8 cellular contexts compared by ENCODE assay signal in the genomic region with DNA sequence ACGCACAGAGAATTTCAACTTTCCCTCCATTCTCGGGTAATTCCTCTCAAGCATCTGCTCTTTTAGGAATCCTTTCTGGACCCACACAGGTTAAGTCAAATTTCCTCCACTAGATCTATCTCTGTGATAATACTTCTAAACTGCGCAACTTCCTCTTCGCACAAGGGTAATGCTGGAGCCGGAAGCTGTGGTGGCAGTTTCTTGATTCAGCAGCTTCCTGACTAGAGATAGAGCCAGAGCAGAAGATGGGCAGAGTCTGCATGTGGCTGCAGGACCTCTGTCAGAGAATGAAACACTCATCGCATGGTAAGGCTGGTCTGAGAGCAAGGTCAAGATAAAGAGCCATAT. TPM values are rescaled to one million over a fixed set of nuclear protein-coding genes. Genes with fewer than 3 reads are reported as not detected.
DNase-seq lines count a peak whose midpoint lies in the region; ATAC-seq and TF ChIP-seq lines count a peak whose summit lies in the region.

No MANE protein-coding gene starts in this region.

- peak overlapping the region; percentile 84 for H3K4me3 ChIP-seq in CD8-positive, alpha-beta memory T cell (ENCODE audit: low read length)
- H3K4me3 ChIP-seq in lower leg skin (ENCODE audit: low read depth, poor library complexity, severe bottlenecking), result no peak overlapping the region
- H3K4me3 ChIP-seq in endodermal cell (ENCODE audit: low read length), result no peak overlapping the region

- no peaks in the 10 kb centered on the region for H3K27me3 Mint-ChIP-seq in CD8-positive, alpha-beta memory T cell
- H3K27me3 Mint-ChIP-seq in endodermal cell (ENCODE audit: insufficient read depth), result no peaks in the 10 kb centered on the region

- DNase-seq in CD8-positive, alpha-beta memory T cell, result peak; percentile 70 to 89 (median 87)
- DNase-seq in Kasumi-1 (lab: John Stamatoyannopoulos, UW) (peak; percentile 99), lower leg skin (ENCODE audit: low spot score in 2 of 2) (peak; percentile 69 to 90), NCI-H2107 (lab: John Stamatoyannopoulos, UW) (no peak), endodermal cell (no peak)
- peak; percentile 78 for DNase-seq in activated CD8-positive, alpha-beta memory T cell treated with anti-CD3 and anti-CD28 coated beads, Interleukin-2, amount 50 U/mL, for 48 hours
- DNase-seq in stimulated activated naive CD4-positive, alpha-beta T cell treated with Interleukin-2 at 50 U/mL for 16 hours (lab: John Stamatoyannopoulos, UW), result peak; percentile 74

- peaks cover 58 to 79% (median 73%) of the 10 kb centered on the region in 3 donors for H3K4me1 Mint-ChIP-seq in CD8-positive, alpha-beta memory T cell
- H3K4me1 Mint-ChIP-seq in endodermal cell, result no peaks in the 10 kb centered on the region

- peak overlapping the region; percentile 88 to 99 (median 96) for H3K27ac Mint-ChIP-seq in CD8-positive, alpha-beta memory T cell
- H3K27ac Mint-ChIP-seq in endodermal cell, result no peak overlapping the region

- intact Hi-C loops in lower leg skin (cut with DNase I; ENCODE audit: low total_unique reads), result no loop called here

- no peaks in the 10 kb centered on the region for H3K9me3 ChIP-seq in CD8-positive, alpha-beta memory T cell (ENCODE audit: low read length)
- no peaks in the 10 kb centered on the region for H3K9me3 ChIP-seq in endodermal cell (ENCODE audit: control insufficient read depth, low read length)

- no peak for TF ChIP-seq POLR2A in lower leg skin (IDR thresholded peaks at IDR 0.05)

- no peaks in the 10 kb centered on the region for H3K27me3 ChIP-seq in CD8-positive, alpha-beta memory T cell (ENCODE audit: insufficient read depth, low read length, poor library complexity, severe bottlenecking)
- H3K27me3 ChIP-seq in endodermal cell (ENCODE audit: control insufficient read depth, insufficient read depth, low read length, poor library complexity, severe bottlenecking), result no peaks in the 10 kb centered on the region

- no peaks in the 10 kb centered on the region for H3K36me3 ChIP-seq in CD8-positive, alpha-beta memory T cell (ENCODE audit: insufficient read depth, low read length)
- no peaks in the 10 kb centered on the region for H3K36me3 ChIP-seq in endodermal cell (ENCODE audit: control insufficient read depth, insufficient read depth, low read length)

- 72% methylated on average over 6 of the region's 6 CpGs for WGBS in lower leg skin, 2 donors
- WGBS in endodermal cell (ENCODE audit: insufficient coverage in 1 of 2, insufficient read length in 1 of 2), 2 experiments, result 87 to 88% methylated on average over 6 of the region's 6 CpGs

- peak; percentile 86 for ATAC-seq in GM21515 (IDR thresholded peaks at IDR 0.05; ENCODE audit: unreplicated experiment)

- H3K27ac ChIP-seq in CD8-positive, alpha-beta memory T cell (ENCODE audit: low read depth, low read length), result peak overlapping the region; percentile 82
- no peak overlapping the region for H3K27ac ChIP-seq in endodermal cell (ENCODE audit: low read depth, low read length)

- H3K9me3 Mint-ChIP-seq in CD8-positive, alpha-beta memory T cell, result no peaks in the 10 kb centered on the region
- no peaks in the 10 kb centered on the region for H3K9me3 Mint-ChIP-seq in endodermal cell

- H3K36me3 Mint-ChIP-seq in CD8-positive, alpha-beta memory T cell, result peaks cover 3 to 28% (median 7%) of the 10 kb centered on the region in 3 donors
- no peaks in the 10 kb centered on the region for H3K36me3 Mint-ChIP-seq in endodermal cell (ENCODE audit: low read depth)

- H3K4me3 Mint-ChIP-seq in CD8-positive, alpha-beta memory T cell, result peak overlapping the region; percentile 92 to 99 (median 96)
- no peak overlapping the region for H3K4me3 Mint-ChIP-seq in endodermal cell

- H3K4me1 ChIP-seq in CD8-positive, alpha-beta memory T cell (ENCODE audit: insufficient read depth, low read length), result peaks cover 49% of the 10 kb centered on the region
- no peaks in the 10 kb centered on the region for H3K4me1 ChIP-seq in endodermal cell (ENCODE audit: control insufficient read depth, insufficient read depth, low read length)

- H3K9ac ChIP-seq in endodermal cell (ENCODE audit: extremely low read depth, low read length, poor library complexity, severe bottlenecking), result no peak overlapping the region

- TF ChIP-seq CTCF in lower leg skin (IDR thresholded peaks at IDR 0.05) (no peak), endodermal cell (conservative IDR thresholded peaks at IDR 0.05) (no peak)

- CTCF ChIA-PET in CD8-positive, alpha-beta memory T cell (lab: Charles Lee), result interaction anchor here (1.1 to 7.4 kb wide), 9 partner anchors 11 to 140 kb away, joined by 3 to 91 read pairs (median 6); a partner anchor contains a TSS

- POLR2A ChIA-PET in CD8-positive, alpha-beta memory T cell (lab: Charles Lee), result interaction anchor here (0.5 to 7.3 kb wide), 27 partner anchors 11 to 1710 kb away, joined by 3 to 130 read pairs (median 4); a partner anchor contains a TSS

RNA-seq across cellular contexts. Expression of a gene that starts 11.1 kb away (rescaled TPM):
- total RNA-seq in CD8-positive, alpha-beta memory T cell, result 100 to 1,000 TPM; 125 to 131 TPM
- 460 TPM for polyA plus RNA-seq in CD8-positive, alpha-beta memory T cell
- 10 to 100 TPM; 28.3 to 41.9 (median 34.2) TPM for total RNA-seq in lower leg skin
- total RNA-seq in endodermal cell, result 10 to 100 TPM; 28.6 to 36.4 TPM
- polyA plus RNA-seq in endodermal cell (2013, experiment 1 of 2), result 29.8 TPM
- polyA plus RNA-seq in endodermal cell (2013, experiment 2 of 2), result 26.4 TPM

Comparison
In these comparisons a context has a peak if more than half of its experiments do, and no peak if none do; other contexts are left out.
1. DNase-seq: peak in CD8-positive, alpha-beta memory T cell (5 of 5), Kasumi-1 (2 of 2), activated CD8-positive, alpha-beta memory T cell treated with anti-CD3 and anti-CD28 coated beads, Interleukin-2, amount 50 U/mL, for 48 hours (single experiment), lower leg skin (2 of 2) and stimulated activated naive CD4-positive, alpha-beta T cell treated with Interleukin-2 at 50 U/mL for 16 hours (single experiment); none in NCI-H2107 (single experiment) and endodermal cell (single experiment).